11 cellular contexts compared by ENCODE assay signal in the genomic region with DNA sequence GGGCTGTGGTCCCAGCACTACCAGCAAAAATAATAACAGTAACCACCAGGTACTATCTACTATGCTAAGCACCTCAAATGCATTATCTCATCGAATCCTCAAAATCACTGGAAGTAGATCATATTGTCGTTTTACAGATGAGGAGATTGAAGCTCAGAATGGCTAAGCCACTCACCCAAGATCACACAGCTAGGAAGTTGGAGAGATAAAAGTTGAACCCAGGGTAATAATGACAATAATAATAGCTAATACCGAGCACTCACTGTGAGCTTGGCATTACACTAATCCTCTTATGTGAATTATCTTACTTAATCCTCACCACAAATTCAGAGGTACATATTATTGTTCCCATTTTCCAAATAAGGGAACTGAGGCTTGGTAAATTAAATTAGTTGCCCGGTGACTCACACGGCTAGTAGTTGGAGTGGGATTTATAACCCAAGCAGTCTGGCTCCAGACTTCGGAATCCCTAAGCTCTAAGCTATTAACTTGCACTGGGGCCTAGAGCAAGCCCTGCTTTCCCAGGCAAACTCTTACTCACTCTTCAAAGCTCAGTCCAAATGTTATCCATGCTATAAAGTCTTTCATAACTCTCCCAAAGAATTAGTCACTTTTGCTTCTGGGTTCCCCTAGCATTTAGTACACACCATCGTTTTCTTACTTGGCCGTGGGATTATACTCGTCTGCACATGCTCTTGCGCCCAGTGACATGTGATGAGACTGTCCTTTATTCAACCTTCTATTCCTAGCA. TPM values are rescaled to one million over a fixed set of nuclear protein-coding genes. Genes with fewer than 3 reads are reported as not detected.
DNase-seq lines count a peak whose midpoint lies in the region; ATAC-seq and TF ChIP-seq lines count a peak whose summit lies in the region.
"Had no signal": no experiment of that assay in that cellular context is flagged by ENCODE, and none has a peak within 500 bp of the region (broad histone marks: within the 10 kb centered on the region; RNA-seq: fewer than 3 reads in every experiment).

No MANE protein-coding gene starts in this region.

- no peak overlapping the region for H3K4me3 Mint-ChIP-seq in activated CD8-positive, alpha-beta memory T cell treated with anti-CD3 and anti-CD28 coated beads, Interleukin-2, amount 10 ng/mL, durations not matched to agents 7 days and 5 days
- H3K4me3 Mint-ChIP-seq: activated naive CD8-positive, alpha-beta T cell treated with anti-CD3 and anti-CD28 coated beads, Interleukin-2, amount 50 U/mL, for 24 hours had no signal

- H3K9me3 ChIP-seq in WERI-Rb-1 (ENCODE audit: severe bottlenecking): no peaks in the 10 kb centered on the region
- no peaks in the 10 kb centered on the region for H3K9me3 ChIP-seq in effector memory CD4-positive, alpha-beta T cell (ENCODE audit: control insufficient read depth, low read length)
- H3K9me3 ChIP-seq: thoracic aorta had no signal

- peak overlapping the region; percentile 58 for H3K27ac ChIP-seq in WERI-Rb-1
- no peak overlapping the region for H3K27ac ChIP-seq in effector memory CD4-positive, alpha-beta T cell (ENCODE audit: insufficient read depth, low read length, poor library complexity, severe bottlenecking)
- H3K27ac ChIP-seq: thoracic aorta had no signal

- CTCF ChIA-PET in activated CD8-positive, alpha-beta memory T cell treated with anti-CD3 and anti-CD28 coated beads, Interleukin-2, amount 10 ng/mL, durations not matched to agents 7 days and 5 days (lab: Charles Lee): no interaction called here

- DNase-seq in GM03348 (ENCODE audit: low spot score) (peak; percentile 90), WERI-Rb-1 (peak; percentile 81), fibroblast of the conjunctiva (ENCODE audit: low read depth) (peak; percentile 68), retinal pigment epithelial cell (ENCODE audit: low read depth) (peak; percentile 99), superior temporal gyrus (ENCODE audit: extremely low spot score) (no peak)
- DNase-seq in activated CD8-positive, alpha-beta memory T cell treated with anti-CD3 and anti-CD28 coated beads, Interleukin-2, amount 10 ng/mL, durations not matched to agents 7 days and 5 days: no peak
- DNase-seq in effector memory CD4-positive, alpha-beta T cell: no peak
- DNase-seq: activated naive CD8-positive, alpha-beta T cell treated with anti-CD3 and anti-CD28 coated beads, Interleukin-2, amount 50 U/mL, for 24 hours had no signal

- H3K9me3 Mint-ChIP-seq in activated CD8-positive, alpha-beta memory T cell treated with anti-CD3 and anti-CD28 coated beads, Interleukin-2, amount 10 ng/mL, durations not matched to agents 7 days and 5 days (ENCODE audit: low read depth): no peaks in the 10 kb centered on the region
- H3K9me3 Mint-ChIP-seq: activated naive CD8-positive, alpha-beta T cell treated with anti-CD3 and anti-CD28 coated beads, Interleukin-2, amount 50 U/mL, for 24 hours had no signal

- H3K36me3 ChIP-seq in WERI-Rb-1: no peaks in the 10 kb centered on the region
- H3K36me3 ChIP-seq in effector memory CD4-positive, alpha-beta T cell (ENCODE audit: control insufficient read depth, insufficient read depth, low read length): no peaks in the 10 kb centered on the region
- H3K36me3 ChIP-seq: thoracic aorta had no signal

- H3K4me1 Mint-ChIP-seq in activated CD8-positive, alpha-beta memory T cell treated with anti-CD3 and anti-CD28 coated beads, Interleukin-2, amount 10 ng/mL, durations not matched to agents 7 days and 5 days: peaks cover 2% of the 10 kb centered on the region
- H3K4me1 Mint-ChIP-seq: activated naive CD8-positive, alpha-beta T cell treated with anti-CD3 and anti-CD28 coated beads, Interleukin-2, amount 50 U/mL, for 24 hours had no signal

- H3K27ac Mint-ChIP-seq in activated CD8-positive, alpha-beta memory T cell treated with anti-CD3 and anti-CD28 coated beads, Interleukin-2, amount 10 ng/mL, durations not matched to agents 7 days and 5 days: no peak overlapping the region
- H3K27ac Mint-ChIP-seq: activated naive CD8-positive, alpha-beta T cell treated with anti-CD3 and anti-CD28 coated beads, Interleukin-2, amount 50 U/mL, for 24 hours had no signal

- ATAC-seq in activated CD8-positive, alpha-beta memory T cell treated with anti-CD3 and anti-CD28 coated beads, Interleukin-2, amount 10 ng/mL, durations not matched to agents 7 days and 5 days: no peak
- ATAC-seq in HG03039 (IDR thresholded peaks at IDR 0.05; ENCODE audit: unreplicated experiment): no peak
- ATAC-seq: activated naive CD8-positive, alpha-beta T cell treated with anti-CD3 and anti-CD28 coated beads, Interleukin-2, amount 50 U/mL, for 24 hours had no signal

- no peaks in the 10 kb centered on the region for H3K36me3 Mint-ChIP-seq in activated CD8-positive, alpha-beta memory T cell treated with anti-CD3 and anti-CD28 coated beads, Interleukin-2, amount 10 ng/mL, durations not matched to agents 7 days and 5 days

- H3K4me3 ChIP-seq in WERI-Rb-1 (ENCODE audit: low read depth, low read length): no peak overlapping the region
- peak overlapping the region; percentile 50 for H3K4me3 ChIP-seq in retinal pigment epithelial cell (ENCODE audit: low read length)
- H3K4me3 ChIP-seq in effector memory CD4-positive, alpha-beta T cell (ENCODE audit: insufficient read depth, low read depth, low read length, poor library complexity, severe bottlenecking): no peak overlapping the region
- H3K4me3 ChIP-seq: thoracic aorta had no signal

- H3K27me3 Mint-ChIP-seq in activated CD8-positive, alpha-beta memory T cell treated with anti-CD3 and anti-CD28 coated beads, Interleukin-2, amount 10 ng/mL, durations not matched to agents 7 days and 5 days: peaks cover 40% of the 10 kb centered on the region

- H3K4me1 ChIP-seq in effector memory CD4-positive, alpha-beta T cell (ENCODE audit: control insufficient read depth, insufficient read depth, low read length, poor library complexity, severe bottlenecking): no peaks in the 10 kb centered on the region

- no peaks in the 10 kb centered on the region for H3K27me3 ChIP-seq in WERI-Rb-1 (ENCODE audit: insufficient read depth, low read depth, severe bottlenecking)
- H3K27me3 ChIP-seq in effector memory CD4-positive, alpha-beta T cell (replicated peaks; ENCODE audit: control insufficient read depth, insufficient read depth, low read length, poor library complexity, severe bottlenecking): peaks cover 14% of the 10 kb centered on the region

- no peak for TF ChIP-seq CTCF in WERI-Rb-1 (IDR thresholded peaks at IDR 0.05; ENCODE audit: low read depth, low read length)
- no peak for TF ChIP-seq CTCF in retinal pigment epithelial cell (conservative IDR thresholded peaks at IDR 0.05; ENCODE audit: low read depth, low read length)

RNA-seq across cellular contexts. Expression of a gene that starts 3.8 kb away (rescaled TPM):
- total RNA-seq in activated CD8-positive, alpha-beta memory T cell treated with anti-CD3 and anti-CD28 coated beads, Interleukin-2, amount 10 ng/mL, durations not matched to agents 7 days and 5 days: not detected

RNA-seq across cellular contexts. Expression of a gene that starts 9.3 kb away (rescaled TPM):
- not detected for total RNA-seq in activated CD8-positive, alpha-beta memory T cell treated with anti-CD3 and anti-CD28 coated beads, Interleukin-2, amount 10 ng/mL, durations not matched to agents 7 days and 5 days
- total RNA-seq: NCI-H460 had no signal

RNA-seq across cellular contexts. Expression of a gene that starts 58.6 kb away (rescaled TPM):
- total RNA-seq in activated CD8-positive, alpha-beta memory T cell treated with anti-CD3 and anti-CD28 coated beads, Interleukin-2, amount 10 ng/mL, durations not matched to agents 7 days and 5 days: 10 to 100 TPM; 95.3 to 96.9 TPM

Comparison
In these comparisons a context has a peak if more than half of its experiments do, and no peak if none do; other contexts are left out.
1. DNase-seq: peak in GM03348 (single experiment), WERI-Rb-1 (single experiment), fibroblast of the conjunctiva (single experiment) and retinal pigment epithelial cell (single experiment); none in superior temporal gyrus (single experiment), activated CD8-positive, alpha-beta memory T cell treated with anti-CD3 and anti-CD28 coated beads, Interleukin-2, amount 10 ng/mL, durations not matched to agents 7 days and 5 days (single experiment) and effector memory CD4-positive, alpha-beta T cell (0 of 3).